ENCODE assay signal across 8 cellular contexts in genomic region chr19:33794578-33795369, GRCh38. TPM values are rescaled to one million over a fixed set of nuclear protein-coding genes. Genes with fewer than 3 reads are reported as not detected.
DNase-seq lines count a peak whose midpoint lies in the region; ATAC-seq and TF ChIP-seq lines count a peak whose summit lies in the region.

No MANE protein-coding gene starts in this region.

- TF ChIP-seq CTCF in body of pancreas (IDR thresholded peaks at IDR 0.05) (no peak), thyroid gland (IDR thresholded peaks at IDR 0.05) (peak in 1 of 6 experiments; percentile 65), GM10266 (IDR thresholded peaks at IDR 0.05; ENCODE audit: control insufficient read depth, insufficient read depth, low read depth, missing control alignments) (no peak)

- peak overlapping the region; percentile 76 for H3K4me3 Mint-ChIP-seq in T-helper 2 cell treated with Interferon-gamma antibody and Interleukin-4, amounts not matched to agents 5 μg/mL and 100 μg/mL, for 36 hours

- H3K9me3 Mint-ChIP-seq in T-helper 2 cell treated with Interferon-gamma antibody and Interleukin-4, amounts not matched to agents 5 μg/mL and 100 μg/mL, for 36 hours: no peaks in the 10 kb centered on the region

- ATAC-seq in body of pancreas: no peak

- WGBS in body of pancreas, 2 donors: 24 to 29% methylated on average over 27 to 34 of the region's 34 CpGs
- 14% methylated on average over 28 to 31 of the region's 34 CpGs for WGBS in thyroid gland, 2 donors

- DNase-seq in T-helper 2 cell treated with Interferon-gamma antibody and Interleukin-4, amounts not matched to agents 5 μg/mL and 100 μg/mL, for 36 hours (ENCODE audit: low spot score): no peak
- no peak for DNase-seq in T-helper 2 cell
- no peak for DNase-seq in body of pancreas
- peak; percentile 36 to 37 for DNase-seq in thyroid gland
- DNase-seq in GM10266 (ENCODE audit: extremely low spot score): no peak
- no peak for DNase-seq in NCI-H2029 treated with DMSO at 0.1 percent for 48 hours (lab: John Stamatoyannopoulos, UW)
- no peak for DNase-seq in stimulated activated CD8-positive, alpha-beta memory T cell treated with anti-CD3 and anti-CD28 coated beads, Interleukin-4, amount 100 ng/mL, for 48 hours

- peak overlapping the region; percentile 20 for H3K27ac Mint-ChIP-seq in T-helper 2 cell treated with Interferon-gamma antibody and Interleukin-4, amounts not matched to agents 5 μg/mL and 100 μg/mL, for 36 hours

- TF ChIP-seq POLR2A in body of pancreas (IDR thresholded peaks at IDR 0.05) (no peak), thyroid gland (IDR thresholded peaks at IDR 0.05) (no peak)

- H3K36me3 ChIP-seq in body of pancreas (replicated peaks in 1 of 2; ENCODE audit: insufficient read depth in 1 of 2, low read depth in 2 of 2) (no peaks in the 10 kb centered on the region), thyroid gland (no peaks in the 10 kb centered on the region)

- H3K4me3 ChIP-seq in body of pancreas (peak overlapping the region in 1 of 2 donors; percentile 70), thyroid gland (replicated peaks in 1 of 3) (peak overlapping the region; percentile 5 to 75 (median 61))

- H3K4me1 Mint-ChIP-seq in T-helper 2 cell treated with Interferon-gamma antibody and Interleukin-4, amounts not matched to agents 5 μg/mL and 100 μg/mL, for 36 hours (ENCODE audit: low read depth): peaks cover 2% of the 10 kb centered on the region

- intact Hi-C loops in body of pancreas (cut with DNase I) (no loop called here), thyroid gland (cut with DNase I) (no loop called here)

- no peaks in the 10 kb centered on the region for H3K27me3 ChIP-seq in body of pancreas
- H3K27me3 ChIP-seq in layer of hippocampus (ENCODE audit: control insufficient read depth, insufficient read depth, low read length): no peaks in the 10 kb centered on the region
- H3K27me3 ChIP-seq in thyroid gland: no peaks in the 10 kb centered on the region

- no peaks in the 10 kb centered on the region for H3K36me3 Mint-ChIP-seq in T-helper 2 cell treated with Interferon-gamma antibody and Interleukin-4, amounts not matched to agents 5 μg/mL and 100 μg/mL, for 36 hours (ENCODE audit: low read depth)

- H3K27ac ChIP-seq in body of pancreas: peak overlapping the region; percentile 87 to 94 (median 91)
- peak overlapping the region; percentile 80 for H3K27ac ChIP-seq in layer of hippocampus (ENCODE audit: low read depth, low read length)
- H3K27ac ChIP-seq in thyroid gland: peak overlapping the region; percentile 88 to 98 (median 98)

- H3K4me1 ChIP-seq in body of pancreas (peaks cover 32% of the 10 kb centered on the region), thyroid gland (peaks cover 14 to 18% of the 10 kb centered on the region in 2 donors)

- H3K27me3 Mint-ChIP-seq in T-helper 2 cell treated with Interferon-gamma antibody and Interleukin-4, amounts not matched to agents 5 μg/mL and 100 μg/mL, for 36 hours (ENCODE audit: low read depth): peaks cover 34% of the 10 kb centered on the region

- H3K9me3 ChIP-seq in body of pancreas (no peaks in the 10 kb centered on the region), thyroid gland (no peaks in the 10 kb centered on the region)

RNA-seq across cellular contexts. Expression of gene KCTD15, which starts 1.9 kb away (rescaled TPM):
- 10 to 100 TPM; 31.6 to 52.1 TPM for total RNA-seq in body of pancreas
- 10 to 100 TPM; 28.4 to 97.1 (median 50.3) TPM for total RNA-seq in thyroid gland

Comparison
In these comparisons a context has a peak if more than half of its experiments do, and no peak if none do; other contexts are left out.
1. DNase-seq: peak in thyroid gland (2 of 2); none in T-helper 2 cell treated with Interferon-gamma antibody and Interleukin-4, amounts not matched to agents 5 μg/mL and 100 μg/mL, for 36 hours (single experiment), T-helper 2 cell (0 of 5), body of pancreas (0 of 4), GM10266 (single experiment), NCI-H2029 treated with DMSO at 0.1 percent for 48 hours (single experiment) and stimulated activated CD8-positive, alpha-beta memory T cell treated with anti-CD3 and anti-CD28 coated beads, Interleukin-4, amount 100 ng/mL, for 48 hours (single experiment).
2. Peak in every context shown above with its lines, with median percentiles within 50 percentile points of each other: H3K27ac ChIP-seq.